8 cellular contexts compared by ENCODE assay signal in the genomic region with DNA sequence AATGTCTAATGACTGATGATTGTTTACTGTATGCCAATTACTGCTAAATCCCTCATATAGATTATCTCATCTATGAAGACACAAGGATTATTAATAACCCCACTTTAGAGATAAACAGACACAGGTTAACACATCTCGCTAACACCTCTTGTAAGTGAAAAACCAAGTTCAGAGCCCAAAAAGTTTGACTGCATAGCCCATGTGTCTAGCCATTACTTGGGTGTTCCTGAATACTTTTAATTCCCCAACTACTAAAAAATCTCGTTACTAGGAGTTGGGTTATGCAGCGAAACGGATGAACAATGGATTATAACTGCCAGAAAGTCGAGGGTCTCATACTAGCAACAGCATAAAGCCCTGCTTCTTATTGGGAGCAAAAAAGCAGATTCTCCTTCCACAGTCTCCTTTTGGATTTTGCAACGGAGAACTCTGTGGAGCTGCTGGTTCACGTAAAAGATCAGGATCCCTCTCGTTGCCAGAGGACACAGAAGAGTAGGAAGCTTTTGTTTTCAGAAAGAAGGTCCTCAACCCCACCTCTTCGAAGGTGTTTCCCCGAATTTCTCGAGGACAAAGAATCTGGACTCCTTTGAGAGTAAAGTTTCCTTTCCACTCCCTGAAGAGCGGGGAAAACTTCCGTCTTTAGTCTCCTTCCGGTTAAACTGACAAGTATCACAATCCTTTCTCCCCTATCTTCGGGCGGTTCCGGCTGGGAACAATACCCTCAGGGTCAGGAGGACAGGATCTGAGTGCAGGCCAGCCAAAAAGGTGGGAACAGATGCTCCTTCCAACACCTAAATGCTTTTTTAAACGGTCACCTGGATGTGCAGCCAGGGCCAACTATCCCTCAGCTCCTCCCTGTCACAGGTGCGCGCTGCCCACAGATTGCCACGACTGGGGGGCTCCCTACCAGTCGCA. TPM values are rescaled to one million over a fixed set of nuclear protein-coding genes. Genes with fewer than 3 reads are reported as not detected.
DNase-seq lines count a peak whose midpoint lies in the region; ATAC-seq, FAIRE-seq and TF ChIP-seq lines count a peak whose summit lies in the region.

No MANE protein-coding gene starts in this region.

- DNase-seq in D341Med (ENCODE audit: low spot score), result peak; percentile 12
- DNase-seq in PC-3, result peak; percentile 45
- no peak for DNase-seq in central memory CD8-positive, alpha-beta T cell (ENCODE audit: low spot score in 2 of 2)
- no peak for DNase-seq in kidney
- peak; percentile 14 for DNase-seq in stimulated activated naive B cell treated with anti-CD40 and anti-IgM and Interleukin-4, amounts not matched to agents 10 μg/mL and 1 μg/mL and 100 μg/mL, for 72 hours
- DNase-seq in NCI-H446 (lab: John Stamatoyannopoulos, UW), result no peak

- peaks cover 47% of the 10 kb centered on the region for H3K4me1 Mint-ChIP-seq in central memory CD8-positive, alpha-beta T cell
- peaks cover 22 to 40% of the 10 kb centered on the region in 2 donors for H3K4me1 Mint-ChIP-seq in stimulated activated naive B cell treated with anti-CD40 and anti-IgM and Interleukin-4, amounts not matched to agents 10 μg/mL and 1 μg/mL and 100 μg/mL, for 72 hours

- H4K20me1 ChIP-seq in PC-3 (ENCODE audit: low read length), result no peaks in the 10 kb centered on the region

- H3K9ac ChIP-seq in PC-3 (ENCODE audit: low read length) (peak overlapping the region; percentile 95), kidney (ENCODE audit: low read length in 2 of 2) (peak overlapping the region; percentile 97 to 98)

- H2AFZ ChIP-seq in PC-3 (ENCODE audit: low read length), result peak overlapping the region; percentile 92

- no peaks in the 10 kb centered on the region for H3K9me2 ChIP-seq in PC-3 (replicated peaks; ENCODE audit: low read length)

- H3K36me3 ChIP-seq in PC-3 (ENCODE audit: low read depth, low read length) (peaks cover 37% of the 10 kb centered on the region), kidney (ENCODE audit: control insufficient read depth in 1 of 2, insufficient read depth in 2 of 2, low read length in 2 of 2) (peaks cover 22 to 29% of the 10 kb centered on the region in 2 donors)

- H3K27ac ChIP-seq in PC-3 (ENCODE audit: low read length) (peak overlapping the region; percentile 91), kidney (ENCODE audit: low read depth in 2 of 2, low read length in 2 of 2) (peak overlapping the region; percentile 91 to 99)

- peak overlapping the region; percentile 95 for H3K27ac Mint-ChIP-seq in central memory CD8-positive, alpha-beta T cell (ENCODE audit: low read depth)
- peak overlapping the region; percentile 98 for H3K27ac Mint-ChIP-seq in stimulated activated naive B cell treated with anti-CD40 and anti-IgM and Interleukin-4, amounts not matched to agents 10 μg/mL and 1 μg/mL and 100 μg/mL, for 72 hours

- H3K9me3 ChIP-seq in PC-3 (ENCODE audit: low read length), result no peaks in the 10 kb centered on the region
- no peaks in the 10 kb centered on the region for H3K9me3 ChIP-seq in kidney (ENCODE audit: control insufficient read depth in 1 of 2, low read length in 2 of 2)

- intact Hi-C loops in PC-3 (cut with micrococcal nuclease), result loop anchor here (10.0 kb wide), 1 partner anchor 168 kb away; no protein-coding TSS in a partner anchor
- intact Hi-C loops in kidney (cut with DNase I), result loop anchor here (10.0 kb wide), 1 partner anchor 52 kb away; the partner anchor contains the start of gene EIF4G2

- no peak for TF ChIP-seq CTCF in PC-3 (conservative IDR thresholded peaks at IDR 0.05; ENCODE audit: low read depth, low read length)
- no peak for TF ChIP-seq CTCF in kidney (IDR thresholded peaks at IDR 0.05; ENCODE audit: borderline replicate concordance, extremely low read depth, insufficient read depth)

- peak overlapping the region; percentile 91 for H3K4me3 Mint-ChIP-seq in central memory CD8-positive, alpha-beta T cell
- H3K4me3 Mint-ChIP-seq in stimulated activated naive B cell treated with anti-CD40 and anti-IgM and Interleukin-4, amounts not matched to agents 10 μg/mL and 1 μg/mL and 100 μg/mL, for 72 hours, result peak overlapping the region; percentile 95 to 98

- POLR2A ChIA-PET in PC-3 (lab: Charles Lee; ENCODE audit: unreplicated experiment), result interaction anchor here (0.5 to 1.8 kb wide), 7 partner anchors 44 to 453 kb away, joined by 3 to 26 read pairs (median 4); partner anchors contain the start of gene EIF4G2

- CTCF ChIA-PET in PC-3 (lab: Charles Lee), result interaction anchor here (1.2 kb wide), 1 partner anchor 43 kb away, joined by 3 read pairs; no protein-coding TSS in a partner anchor

- H3K79me2 ChIP-seq in PC-3 (ENCODE audit: low read length), result peaks cover 88% of the 10 kb centered on the region

- no peaks in the 10 kb centered on the region for H3K27me3 ChIP-seq in PC-3 (ENCODE audit: low read length)

- H3K9me3 Mint-ChIP-seq in central memory CD8-positive, alpha-beta T cell, result no peaks in the 10 kb centered on the region
- H3K9me3 Mint-ChIP-seq in stimulated activated naive B cell treated with anti-CD40 and anti-IgM and Interleukin-4, amounts not matched to agents 10 μg/mL and 1 μg/mL and 100 μg/mL, for 72 hours, result no peaks in the 10 kb centered on the region

- ATAC-seq in GM19043 (IDR thresholded peaks at IDR 0.05; ENCODE audit: low read depth, unreplicated experiment), result peak; percentile 6
- peak; percentile 13 for ATAC-seq in HG03175 (IDR thresholded peaks at IDR 0.05; ENCODE audit: unreplicated experiment)
- ATAC-seq in PC-3, result 0 out of 2 replicates have a peak, but pooled peaks have one; percentile 1
- no peak for ATAC-seq in central memory CD8-positive, alpha-beta T cell (replicated peaks; ENCODE audit: extremely low read depth, poor library complexity, severe bottlenecking)
- peak; percentile 16 to 22 for ATAC-seq in stimulated activated naive B cell treated with anti-CD40 and anti-IgM and Interleukin-4, amounts not matched to agents 10 μg/mL and 1 μg/mL and 100 μg/mL, for 72 hours (replicated peaks)

- H3K4me1 ChIP-seq in PC-3 (ENCODE audit: insufficient read depth, low read length), result peaks cover 29% of the 10 kb centered on the region
- peaks cover 4 to 5% of the 10 kb centered on the region in 2 donors for H3K4me1 ChIP-seq in kidney (ENCODE audit: control insufficient read depth in 1 of 2, insufficient read depth in 1 of 2, low read depth in 1 of 2, low read length in 2 of 2)

- FAIRE-seq in kidney (lab: Jason Lieb, UNC), result no peak

- BruUV-seq in PC-3 (replicated peaks; lab: Mats Ljungman, UMichigan), result no TSS peak

- peaks cover 49% of the 10 kb centered on the region for H3K36me3 Mint-ChIP-seq in central memory CD8-positive, alpha-beta T cell (ENCODE audit: insufficient read depth)
- H3K36me3 Mint-ChIP-seq in stimulated activated naive B cell treated with anti-CD40 and anti-IgM and Interleukin-4, amounts not matched to agents 10 μg/mL and 1 μg/mL and 100 μg/mL, for 72 hours, result peaks cover 24 to 46% of the 10 kb centered on the region in 2 donors

- H3K4me2 ChIP-seq in PC-3 (ENCODE audit: low read length), result peak overlapping the region; percentile 87

- H3K4me3 ChIP-seq in PC-3 (ENCODE audit: low read length), result peak overlapping the region; percentile 76
- H3K4me3 ChIP-seq in kidney (ENCODE audit: low read length in 2 of 2), result peak overlapping the region; percentile 92 to 94

- H3K27me3 Mint-ChIP-seq in central memory CD8-positive, alpha-beta T cell, result no peaks in the 10 kb centered on the region
- no peaks in the 10 kb centered on the region for H3K27me3 Mint-ChIP-seq in stimulated activated naive B cell treated with anti-CD40 and anti-IgM and Interleukin-4, amounts not matched to agents 10 μg/mL and 1 μg/mL and 100 μg/mL, for 72 hours

- no peaks in the 10 kb centered on the region for H3F3A ChIP-seq in PC-3 (ENCODE audit: low read length, unreplicated experiment)

RNA-seq across cellular contexts. Expression of gene ZBED5, which starts 0.9 kb away (rescaled TPM):
- total RNA-seq in PC-3 (2014; rRNA removed) (19.5 and 21.0 TPM in 2 replicates), kidney (59.7 TPM)
- polyA plus RNA-seq in kidney (ENCODE audit: insufficient read depth, low read depth, low replicate concordance), result 25.2 TPM

RNA-seq across cellular contexts. Expression of gene EIF4G2, which starts 48.2 kb away (rescaled TPM):
- total RNA-seq in PC-3 (2014; rRNA removed) (999 and 1,007 TPM in 2 replicates), kidney (716 TPM)
- 238 TPM for polyA plus RNA-seq in kidney (ENCODE audit: insufficient read depth, low read depth, low replicate concordance)

Comparison
In these comparisons a context has a peak if more than half of its experiments do, and no peak if none do; other contexts are left out.
1. DNase-seq: peak in D341Med (single experiment), PC-3 (single experiment) and stimulated activated naive B cell treated with anti-CD40 and anti-IgM and Interleukin-4, amounts not matched to agents 10 μg/mL and 1 μg/mL and 100 μg/mL, for 72 hours (single experiment); none in central memory CD8-positive, alpha-beta T cell (0 of 2), kidney (single experiment) and NCI-H446 (0 of 2).